In genomic region chr2:69013837-69014796, GRCh38 we compare ENCODE assay signal across 8 cellular contexts. TPM values are rescaled to one million over a fixed set of nuclear protein-coding genes. Genes with fewer than 3 reads are reported as not detected.
DNase-seq lines count a peak whose midpoint lies in the region; ATAC-seq and TF ChIP-seq lines count a peak whose summit lies in the region.

No MANE protein-coding gene starts in this region.

- no peaks in the 10 kb centered on the region for H3K27me3 Mint-ChIP-seq in MCF 10A (ENCODE audit: insufficient read depth, unreplicated experiment)

- H3K4me1 ChIP-seq in tibial nerve: peaks cover 0 to 56% (median 13%) of the 10 kb centered on the region in 4 donors

- POLR2A ChIA-PET in MCF 10A (lab: Yijun Ruan, JAX): interaction anchor here (0.7 to 1.8 kb wide), 5 partner anchors 9 to 293 kb away, joined by 3 to 9 read pairs (median 3); no protein-coding TSS in a partner anchor

- 2 to 3% methylated on average over 18 to 20 of the region's 20 CpGs for WGBS in tibial nerve, 2 donors

- peak overlapping the region; percentile 31 for H3K27ac Mint-ChIP-seq in MCF 10A (ENCODE audit: low read depth, unreplicated experiment)

- CTCF ChIA-PET in MCF 10A (lab: Yijun Ruan, JAX): interaction anchor here (0.6 to 5.3 kb wide), 9 partner anchors 12 to 304 kb away, joined by 3 to 30 read pairs (median 4); no protein-coding TSS in a partner anchor

- H3K4me3 Mint-ChIP-seq in MCF 10A (ENCODE audit: unreplicated experiment): peak overlapping the region; percentile 99

- H3K4me3 ChIP-seq in tibial nerve: peak overlapping the region; percentile 67 to 74 (median 69)

- no peaks in the 10 kb centered on the region for H3K36me3 Mint-ChIP-seq in MCF 10A (ENCODE audit: insufficient read depth, unreplicated experiment)

- no peaks in the 10 kb centered on the region for H3K9me3 ChIP-seq in tibial nerve

- ATAC-seq in GM19351 (IDR thresholded peaks at IDR 0.05; ENCODE audit: unreplicated experiment) (no peak), HG03342 (IDR thresholded peaks at IDR 0.05; ENCODE audit: unreplicated experiment) (no peak)

- H3K9me3 Mint-ChIP-seq in MCF 10A (ENCODE audit: unreplicated experiment): no peaks in the 10 kb centered on the region

- H3K4me1 Mint-ChIP-seq in MCF 10A (ENCODE audit: insufficient read depth, unreplicated experiment): peaks cover 22% of the 10 kb centered on the region

- DNase-seq in LHCN-M2 (ENCODE audit: low read depth): peak; percentile 67
- DNase-seq in MCF 10A (ENCODE audit: unreplicated experiment): peak; percentile 35
- peak; percentile 39 for DNase-seq in medulla oblongata (ENCODE audit: extremely low spot score)
- DNase-seq in tibial nerve (ENCODE audit: low spot score in 2 of 2): no peak
- DNase-seq in NCI-H774 (lab: John Stamatoyannopoulos, UW): no peak

- no peaks in the 10 kb centered on the region for H3K27me3 ChIP-seq in tibial nerve

- BruUV-seq in MCF 10A (replicated peaks; lab: Mats Ljungman, UMichigan): no TSS peak

- no peak for TF ChIP-seq EP300 in tibial nerve (IDR thresholded peaks at IDR 0.05)

- H3K36me3 ChIP-seq in tibial nerve: no peaks in the 10 kb centered on the region

- no peak for TF ChIP-seq POLR2A in tibial nerve (IDR thresholded peaks at IDR 0.05)

- intact Hi-C loops in MCF 10A (cut with micrococcal nuclease): loop anchor here (1.0 kb wide), 3 partner anchors 71 to 293 kb away; no protein-coding TSS in a partner anchor

- H3K27ac ChIP-seq in C4-2B: peak overlapping the region; percentile 61
- H3K27ac ChIP-seq in tibial nerve: peak overlapping the region; percentile 72 to 88 (median 78)

- TF ChIP-seq CTCF in C4-2B (conservative IDR thresholded peaks at IDR 0.05) (no peak), MCF 10A (IDR thresholded peaks at IDR 0.05; ENCODE audit: unreplicated experiment) (no peak), tibial nerve (IDR thresholded peaks at IDR 0.05) (no peak)

RNA-seq across cellular contexts. Expression of gene ANTXR1, which starts 1.1 kb away (rescaled TPM):
- total RNA-seq in LHCN-M2 (2014; rRNA removed): 181 and 209 TPM in 2 replicates
- 230 TPM for polyA plus RNA-seq in LHCN-M2 (2012)
- 33.1 and 33.8 TPM in 2 replicates for total RNA-seq in MCF 10A (2022)
- 10 to 100 TPM; 53.7 to 69.0 (median 59.3) TPM for total RNA-seq in tibial nerve

RNA-seq across cellular contexts. Expression of gene GKN1, which starts 39.7 kb away (rescaled TPM):
- total RNA-seq in LHCN-M2 (2014; rRNA removed) (not detected in 2 replicates), MCF 10A (2022) (not detected in 2 replicates), tibial nerve (not detected)
- polyA plus RNA-seq in LHCN-M2 (2012): 0.07 TPM

Comparison
In these comparisons a context has a peak if more than half of its experiments do, and no peak if none do; other contexts are left out.
1. DNase-seq: peak in LHCN-M2 (single experiment), MCF 10A (single experiment) and medulla oblongata (single experiment); none in tibial nerve (0 of 2) and NCI-H774 (single experiment).